9 cellular contexts compared by ENCODE assay signal in the genomic region with DNA sequence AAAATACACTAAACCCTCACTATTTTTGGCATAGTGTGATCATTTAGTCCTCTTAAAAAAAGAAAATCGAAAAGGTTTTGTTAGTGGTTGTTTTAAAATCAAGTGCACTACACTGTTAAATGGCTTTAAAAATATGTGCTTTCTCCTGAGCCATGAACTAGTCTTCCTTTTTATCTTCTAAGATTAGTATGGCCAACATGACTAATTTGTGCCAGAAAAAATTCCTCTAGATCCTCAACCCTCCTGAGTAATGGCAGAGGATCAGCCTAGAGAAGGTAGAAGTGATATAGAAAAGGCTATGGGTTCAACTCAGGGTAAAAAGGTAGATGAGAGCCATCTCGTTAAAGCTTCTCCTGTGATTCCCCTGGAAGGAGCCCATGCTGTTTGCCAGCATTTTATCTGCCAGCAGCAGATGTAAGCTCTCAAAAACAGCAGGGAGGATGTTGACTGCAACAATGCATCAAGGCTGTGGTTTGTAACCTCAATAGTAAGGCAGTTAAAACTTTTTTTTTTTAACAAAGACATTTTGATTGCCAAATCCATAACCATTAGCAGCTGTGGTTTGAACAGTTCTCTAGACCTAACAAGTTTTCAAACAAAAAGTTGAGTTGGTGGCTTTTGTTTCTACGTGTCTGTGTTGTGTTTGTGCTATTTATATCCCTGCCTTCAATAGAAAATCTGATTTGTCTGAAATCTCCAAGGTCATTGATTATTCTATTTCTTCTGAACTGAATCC. TPM values are rescaled to one million over a fixed set of nuclear protein-coding genes. Genes with fewer than 3 reads are reported as not detected.
DNase-seq lines count a peak whose midpoint lies in the region; ATAC-seq and TF ChIP-seq lines count a peak whose summit lies in the region.
"Had no signal": no experiment of that assay in that cellular context is flagged by ENCODE, and none has a peak within 500 bp of the region (broad histone marks: within the 10 kb centered on the region; RNA-seq: fewer than 3 reads in every experiment).

No MANE protein-coding gene starts in this region.

- no peak for TF ChIP-seq CTCF in breast epithelium (IDR thresholded peaks at IDR 0.05)
- no peak for TF ChIP-seq CTCF in gastrocnemius medialis (IDR thresholded peaks at IDR 0.05 in 4 of 5, conservative IDR thresholded peaks at IDR 0.05 in 1 of 5)

- ATAC-seq in GM21529 (IDR thresholded peaks at IDR 0.05; ENCODE audit: unreplicated experiment) (no peak), gastrocnemius medialis (no peak)

- H3K27ac ChIP-seq in breast epithelium (peak overlapping the region; percentile 27 to 61), gastrocnemius medialis (no peak overlapping the region)
- H3K27ac ChIP-seq: parathyroid adenoma had no signal

- H3K4me3 ChIP-seq in breast epithelium (no peak overlapping the region), gastrocnemius medialis (no peak overlapping the region)

- H3K4me1 ChIP-seq in breast epithelium, result no peaks in the 10 kb centered on the region
- H3K4me1 ChIP-seq in gastrocnemius medialis, result no peaks in the 10 kb centered on the region
- H3K4me1 ChIP-seq: parathyroid adenoma had no signal

- intact Hi-C loops in breast epithelium (cut with DNase I; ENCODE audit: low total_unique reads), result loop anchor here (10.0 kb wide), 1 partner anchor 245 kb away; no protein-coding TSS in a partner anchor
- intact Hi-C loops in gastrocnemius medialis (cut with DNase I; ENCODE audit: low total_unique reads), result no loop called here

- TF ChIP-seq POLR2A in breast epithelium (IDR thresholded peaks at IDR 0.05) (no peak), gastrocnemius medialis (IDR thresholded peaks at IDR 0.05) (no peak)

- H3K36me3 ChIP-seq in breast epithelium (no peaks in the 10 kb centered on the region), gastrocnemius medialis (peaks cover 0 to 10% of the 10 kb centered on the region in 2 donors)

- in situ Hi-C loops in KBM-7 (cut with MboI; ENCODE audit: low pct_unique_long_range_greater_than_20kb, low sequenced_read_pairs) (no loop called here), gastrocnemius medialis (cut with MboI; ENCODE audit: low sequenced_read_pairs in 4 of 4) (loop anchor here in 2 of 4 donors (10.0 to 25.0 kb wide), 2 partner anchors 232 to 235 kb away; no protein-coding TSS in a partner anchor)

- no peaks in the 10 kb centered on the region for H3K27me3 ChIP-seq in breast epithelium
- no peaks in the 10 kb centered on the region for H3K27me3 ChIP-seq in gastrocnemius medialis

- DNase-seq in DMS79 (lab: John Stamatoyannopoulos, UW), result peak; percentile 66
- peak; percentile 97 for DNase-seq in KBM-7
- DNase-seq in SKM-1 (lab: John Stamatoyannopoulos, UW; ENCODE audit: unreplicated experiment), result peak; percentile 22
- DNase-seq in breast epithelium (ENCODE audit: low spot score in 2 of 2), result no peak
- DNase-seq in lung microvascular endothelial cell (ENCODE audit: low read depth in 2 of 2), result peak; percentile 40 to 75
- DNase-seq in gastrocnemius medialis, result no peak
- no peak for DNase-seq in germinal center (ENCODE audit: low spot score)

- H3K9me3 ChIP-seq in breast epithelium, result no peaks in the 10 kb centered on the region
- H3K9me3 ChIP-seq in gastrocnemius medialis, result no peaks in the 10 kb centered on the region

RNA-seq across cellular contexts. Expression of a gene that starts 30.2 kb away (rescaled TPM):
- total RNA-seq in breast epithelium, result 10 to 100 TPM; 22.9 to 32.1 (median 29.2) TPM
- total RNA-seq in lung microvascular endothelial cell, result 11.8 and 19.8 TPM in 2 replicates
- total RNA-seq in gastrocnemius medialis, result 10 to 100 TPM; 10.3 to 16.5 (median 12.4) TPM

RNA-seq across cellular contexts. Expression of a gene that starts 42.5 kb away (rescaled TPM):
- total RNA-seq in breast epithelium, result 10 to 100 TPM; 11.8 to 17.1 (median 16.1) TPM
- total RNA-seq in lung microvascular endothelial cell, result 7.0 and 10.1 TPM in 2 replicates
- 1 to 10 TPM; 1.9 to 5.3 (median 3.4) TPM for total RNA-seq in gastrocnemius medialis

RNA-seq across cellular contexts. Expression of a gene that starts 48.9 kb away (rescaled TPM):
- total RNA-seq in breast epithelium (under 1 TPM; 0.48 to 0.66 (median 0.59) TPM), lung microvascular endothelial cell (4.8 and 21.1 TPM in 2 replicates), gastrocnemius medialis (1 to 10 TPM in 1 of 4 donors, not detected in 3; 1.6 TPM)

Comparison
In these comparisons a context has a peak if more than half of its experiments do, and no peak if none do; other contexts are left out.
1. DNase-seq: peak in DMS79 (single experiment), KBM-7 (single experiment), SKM-1 (single experiment) and lung microvascular endothelial cell (2 of 2); none in breast epithelium (0 of 2), gastrocnemius medialis (0 of 2) and germinal center (single experiment).
2. H3K27ac ChIP-seq: peak in breast epithelium (2 of 2); none in gastrocnemius medialis (0 of 4).